Comparison of ENCODE assay signal across 29 cellular contexts in genomic region chr20:37586078-37586477, GRCh38.
"Had no signal": no experiment of that assay in that cellular context is flagged by ENCODE, and none has a peak within 500 bp of the region (broad histone marks: within the 10 kb centered on the region; RNA-seq: fewer than 3 reads in every experiment).

No MANE protein-coding gene starts in this region.

- DNase-seq: stimulated activated CD4-positive, alpha-beta T cell treated with anti-CD3 and anti-CD28 coated beads, Interleukin-2, amount 100 ng/mL, for 48 hours; stimulated activated CD4-positive, alpha-beta T cell treated with anti-CD3 and anti-CD28 coated beads, Interleukin-4, amount 100 ng/mL, for 1 hour; stimulated activated CD4-positive, alpha-beta T cell treated with anti-CD3 and anti-CD28 coated beads, Interleukin-4, amount 100 ng/mL, for 24 hours; stimulated activated CD4-positive, alpha-beta T cell treated with anti-CD3 and anti-CD28 coated beads, Interleukin-4, amount 100 ng/mL, for 4 hours; stimulated activated CD8-positive, alpha-beta memory T cell treated with anti-CD3 and anti-CD28 coated beads, Interleukin-4, amount 100 ng/mL, for 48 hours; stimulated activated naive B cell treated with anti-CD40 and anti-IgM and Interleukin-4, amounts not matched to agents 10 μg/mL and 1 μg/mL and 100 μg/mL, for 72 hours; stimulated activated naive CD4-positive, alpha-beta T cell; stimulated activated naive CD4-positive, alpha-beta T cell treated with Interleukin-2 at 50 U/mL for 16 hours; stimulated activated naive CD8-positive, alpha-beta T cell treated with anti-CD3 and anti-CD28 coated beads, Interleukin-15, amount 100 ng/mL, for 72 hours; stimulated activated naive CD8-positive, alpha-beta T cell treated with anti-CD3 and anti-CD28 coated beads, Interleukin-15, Interleukin-2, amounts not matched to agents 100 U/mL and 50 U/mL, for 24 hours; stomach; substantia nigra; testis; thyroid gland; tibial artery; transverse colon; trophoblast cell; upper lobe of left lung; upper lobe of right lung; uterus had no signal

- H3K9me3 ChIP-seq: suprapubic skin, testis, thoracic aorta, thyroid gland, transverse colon, upper lobe of right lung, uterus, vagina had no signal

- H3K27me3 ChIP-seq: testis, thyroid gland, upper lobe of left lung, uterus, vagina had no signal

- FAIRE-seq: urothelium cell line had no signal

- H3K36me3 Mint-ChIP-seq: stimulated activated effector memory CD8-positive, alpha-beta T cell treated with anti-CD3 and anti-CD28 coated beads, Interleukin-12 subunit alpha, Interleukin-12 subunit beta, amount 100 ng/mL, for 72 hours; type B pancreatic cell had no signal

- H3K9me3 Mint-ChIP-seq: type B pancreatic cell had no signal

- H3K27ac ChIP-seq: stomach, suprapubic skin, testis, thoracic aorta, thyroid gland, tibial artery, tibial nerve, transverse colon, upper lobe of left lung, upper lobe of right lung, uterus, vagina had no signal

- H3K4me3 Mint-ChIP-seq: stimulated activated effector memory CD8-positive, alpha-beta T cell treated with anti-CD3 and anti-CD28 coated beads, Interleukin-12 subunit alpha, Interleukin-12 subunit beta, amount 100 ng/mL, for 72 hours; stimulated activated memory B cell treated with anti-CD40 and anti-IgM and Interleukin-4, amounts not matched to agents 10 μg/mL and 1 μg/mL and 100 μg/mL, for 72 hours; stimulated activated naive B cell treated with anti-CD40 and anti-IgM and Interleukin-4, amounts not matched to agents 10 μg/mL and 1 μg/mL and 100 μg/mL, for 72 hours; stimulated activated naive CD8-positive, alpha-beta T cell treated with anti-CD3 and anti-CD28 coated beads, Interleukin-15, amount 100 ng/mL, for 72 hours; stimulated activated naive CD8-positive, alpha-beta T cell treated with anti-CD3 and anti-CD28 coated beads, Interleukin-15, Interleukin-2, amounts not matched to agents 100 ng/mL and 50 ng/mL, for 24 hours; type B pancreatic cell had no signal

- ATAC-seq: stimulated activated effector memory CD8-positive, alpha-beta T cell treated with anti-CD3 and anti-CD28 coated beads, Interleukin-12 subunit alpha, Interleukin-12 subunit beta, amount 100 ng/mL, for 72 hours; stimulated activated memory B cell treated with anti-CD40 and anti-IgM and Interleukin-4, amounts not matched to agents 10 μg/mL and 1 μg/mL and 100 μg/mL, for 72 hours; stimulated activated naive B cell treated with anti-CD40 and anti-IgM and Interleukin-4, amounts not matched to agents 10 μg/mL and 1 μg/mL and 100 μg/mL, for 72 hours; stimulated activated naive CD8-positive, alpha-beta T cell treated with anti-CD3 and anti-CD28 coated beads, Interleukin-15, amount 100 ng/mL, for 72 hours; stimulated activated naive CD8-positive, alpha-beta T cell treated with anti-CD3 and anti-CD28 coated beads, Interleukin-15, Interleukin-2, amounts not matched to agents 100 U/mL and 50 U/mL, for 24 hours; upper lobe of right lung had no signal

- H3K4me3 ChIP-seq: stomach, suprapubic skin, testis, thoracic aorta, thyroid gland, tibial artery, tibial nerve, transverse colon, upper lobe of left lung, upper lobe of right lung, uterus, vagina had no signal

- H3K27ac Mint-ChIP-seq: stimulated activated effector memory CD8-positive, alpha-beta T cell treated with anti-CD3 and anti-CD28 coated beads, Interleukin-12 subunit alpha, Interleukin-12 subunit beta, amount 100 ng/mL, for 72 hours; stimulated activated memory B cell treated with anti-CD40 and anti-IgM and Interleukin-4, amounts not matched to agents 10 μg/mL and 1 μg/mL and 100 μg/mL, for 72 hours; stimulated activated naive B cell treated with anti-CD40 and anti-IgM and Interleukin-4, amounts not matched to agents 10 μg/mL and 1 μg/mL and 100 μg/mL, for 72 hours; stimulated activated naive CD8-positive, alpha-beta T cell treated with anti-CD3 and anti-CD28 coated beads, Interleukin-15, amount 100 ng/mL, for 72 hours; stimulated activated naive CD8-positive, alpha-beta T cell treated with anti-CD3 and anti-CD28 coated beads, Interleukin-15, Interleukin-2, amounts not matched to agents 100 ng/mL and 50 ng/mL, for 24 hours; type B pancreatic cell had no signal

- H3K4me1 ChIP-seq: stomach, suprapubic skin, testis, thyroid gland, tibial artery, tibial nerve, transverse colon, upper lobe of left lung, upper lobe of right lung, uterus, vagina had no signal

- H3K36me3 ChIP-seq: stomach, suprapubic skin, thoracic aorta, thyroid gland, tibial artery, tibial nerve, transverse colon, upper lobe of left lung, upper lobe of right lung, uterus, vagina had no signal

- H3K4me1 Mint-ChIP-seq: stimulated activated effector memory CD8-positive, alpha-beta T cell treated with anti-CD3 and anti-CD28 coated beads, Interleukin-12 subunit alpha, Interleukin-12 subunit beta, amount 100 ng/mL, for 72 hours; stimulated activated memory B cell treated with anti-CD40 and anti-IgM and Interleukin-4, amounts not matched to agents 10 μg/mL and 1 μg/mL and 100 μg/mL, for 72 hours; stimulated activated naive B cell treated with anti-CD40 and anti-IgM and Interleukin-4, amounts not matched to agents 10 μg/mL and 1 μg/mL and 100 μg/mL, for 72 hours; stimulated activated naive CD8-positive, alpha-beta T cell treated with anti-CD3 and anti-CD28 coated beads, Interleukin-15, amount 100 ng/mL, for 72 hours had no signal
